Comparison of ENCODE assay signal across 8 cellular contexts in genomic region chr7:128863433-128863989, GRCh38. TPM values are rescaled to one million over a fixed set of nuclear protein-coding genes. Genes with fewer than 3 reads are reported as not detected.
A peak's percentile ranks its signal among the peaks of the same experiment; 100 is the strongest.
DNase-seq lines count a peak whose midpoint lies in the region; ATAC-seq, FAIRE-seq and TF ChIP-seq lines count a peak whose summit lies in the region.

No MANE protein-coding gene starts in this region.

- H3K4me1 ChIP-seq in heart right ventricle = peaks cover 16 to 66% (median 42%) of the 10 kb centered on the region in 9 donors
- H3K4me1 ChIP-seq in endothelial cell of umbilical vein (ENCODE audit: control insufficient read depth, extremely low read depth, insufficient read depth, low read length) = peaks cover 9% of the 10 kb centered on the region
- H3K4me1 ChIP-seq in thoracic aorta (ENCODE audit: control insufficient read depth in 1 of 2, low read depth in 2 of 2) = peaks cover 19 to 34% of the 10 kb centered on the region in 2 donors

- H3K27ac Mint-ChIP-seq in activated CD4-positive, alpha-beta T cell treated with anti-CD3 and anti-CD28 coated beads, Interleukin-2, amount 10 ng/mL, durations not matched to agents 7 days and 5 days = peak overlapping the region; percentile 94
- H3K27ac Mint-ChIP-seq in naive B cell = peak overlapping the region; percentile 98 to 100 (median 100)

- no peaks in the 10 kb centered on the region for H4K20me1 ChIP-seq in endothelial cell of umbilical vein (replicated peaks; ENCODE audit: control insufficient read depth, extremely low read depth, insufficient read depth, low read length)

- 0 to 1% methylated on average over 6 of the region's 6 CpGs for WGBS in heart right ventricle, 2 donors

- peaks cover 19% of the 10 kb centered on the region for H3K4me1 Mint-ChIP-seq in activated CD4-positive, alpha-beta T cell treated with anti-CD3 and anti-CD28 coated beads, Interleukin-2, amount 10 ng/mL, durations not matched to agents 7 days and 5 days
- peaks cover 34 to 45% (median 44%) of the 10 kb centered on the region in 3 donors for H3K4me1 Mint-ChIP-seq in naive B cell

- no peak for DNase-seq in heart right ventricle
- DNase-seq in Right ventricle myocardium superior = no peak
- peak; percentile 41 for DNase-seq in NCI-H2107 (lab: John Stamatoyannopoulos, UW)
- DNase-seq in activated CD4-positive, alpha-beta T cell treated with anti-CD3 and anti-CD28 coated beads, Interleukin-2, amount 10 ng/mL, durations not matched to agents 7 days and 5 days = peak; percentile 65
- DNase-seq in endothelial cell of umbilical vein (ENCODE audit: low read depth, low spot score) = peak; percentile 67
- DNase-seq in naive B cell = no peak
- no peak for DNase-seq in thoracic aorta (ENCODE audit: low spot score)

- no peaks in the 10 kb centered on the region for H3K9me3 Mint-ChIP-seq in activated CD4-positive, alpha-beta T cell treated with anti-CD3 and anti-CD28 coated beads, Interleukin-2, amount 10 ng/mL, durations not matched to agents 7 days and 5 days
- no peaks in the 10 kb centered on the region for H3K9me3 Mint-ChIP-seq in naive B cell

- H3K9ac ChIP-seq in endothelial cell of umbilical vein (replicated peaks; ENCODE audit: extremely low read depth, insufficient read depth, low read length) = peak overlapping the region; percentile 65

- H3K27ac ChIP-seq in heart right ventricle (peak overlapping the region in 9 of 10 donors; percentile 40 to 87 (median 75)), endothelial cell of umbilical vein (ENCODE audit: insufficient read depth, low read depth, low read length) (peak overlapping the region; percentile 57), thoracic aorta (peak overlapping the region in 1 of 2 donors; percentile 18)

- dilution Hi-C loops in endothelial cell of umbilical vein (cut with MboI; ENCODE audit: extremely low pct_ligation_motif_present, low sequenced_read_pairs) = no loop called here

- peak; percentile 76 for FAIRE-seq in endothelial cell of umbilical vein (lab: Jason Lieb, UNC)

- TF ChIP-seq CTCF in heart right ventricle (IDR thresholded peaks at IDR 0.05) = peak in 7 of 9 donors; percentile 17 to 50 (median 35)
- peak; percentile 65 to 67 for TF ChIP-seq CTCF in endothelial cell of umbilical vein (IDR thresholded peaks at IDR 0.05; ENCODE audit: extremely low read depth in 1 of 2, insufficient read depth in 1 of 2, low read depth in 1 of 2, low read length in 2 of 2)
- TF ChIP-seq CTCF in thoracic aorta (IDR thresholded peaks at IDR 0.05) = peak; percentile 49

- H3K27me3 Mint-ChIP-seq in activated CD4-positive, alpha-beta T cell treated with anti-CD3 and anti-CD28 coated beads, Interleukin-2, amount 10 ng/mL, durations not matched to agents 7 days and 5 days = no peaks in the 10 kb centered on the region
- peaks cover 0 to 5% (median 0%) of the 10 kb centered on the region in 3 donors for H3K27me3 Mint-ChIP-seq in naive B cell

- peaks cover 10% of the 10 kb centered on the region for H3K79me2 ChIP-seq in endothelial cell of umbilical vein (ENCODE audit: control insufficient read depth, insufficient read depth, low read length)

- peak in 3 of 8 donors; percentile 1 to 3 (median 2) for ATAC-seq in heart right ventricle
- no peak for ATAC-seq in Right ventricle myocardium superior (ENCODE audit: poor library complexity)
- ATAC-seq in HG02798 (IDR thresholded peaks at IDR 0.05; ENCODE audit: poor library complexity, unreplicated experiment) = peak; percentile 37
- peak; percentile 11 to 21 for ATAC-seq in naive B cell (ENCODE audit: low read depth in 2 of 2)
- no peak for ATAC-seq in thoracic aorta (ENCODE audit: insufficient number of reproducible peaks, low FRiP score, low read depth)

- H3K27me3 ChIP-seq in heart right ventricle (no peaks in the 10 kb centered on the region), endothelial cell of umbilical vein (ENCODE audit: control insufficient read depth in 2 of 2, insufficient read depth in 2 of 2, low read length in 2 of 2) (no peaks in the 10 kb centered on the region), thoracic aorta (replicated peaks; ENCODE audit: insufficient read depth) (no peaks in the 10 kb centered on the region)

- H3K4me3 Mint-ChIP-seq in activated CD4-positive, alpha-beta T cell treated with anti-CD3 and anti-CD28 coated beads, Interleukin-2, amount 10 ng/mL, durations not matched to agents 7 days and 5 days = peak overlapping the region; percentile 94
- peak overlapping the region; percentile 90 to 99 (median 96) for H3K4me3 Mint-ChIP-seq in naive B cell

- peak overlapping the region; percentile 76 for H2AFZ ChIP-seq in endothelial cell of umbilical vein (ENCODE audit: low read depth, low read length)

- H3K4me2 ChIP-seq in endothelial cell of umbilical vein (ENCODE audit: insufficient read depth, low read length) = peak overlapping the region; percentile 75

- H3K36me3 Mint-ChIP-seq in activated CD4-positive, alpha-beta T cell treated with anti-CD3 and anti-CD28 coated beads, Interleukin-2, amount 10 ng/mL, durations not matched to agents 7 days and 5 days (ENCODE audit: low read depth) = peaks cover 15% of the 10 kb centered on the region
- peaks cover 0 to 28% of the 10 kb centered on the region in 2 donors for H3K36me3 Mint-ChIP-seq in naive B cell

- H3K9me3 ChIP-seq in heart right ventricle (no peaks in the 10 kb centered on the region), endothelial cell of umbilical vein (replicated peaks; ENCODE audit: control insufficient read depth, insufficient read depth, low read length) (no peaks in the 10 kb centered on the region), thoracic aorta (no peaks in the 10 kb centered on the region)

- H3K36me3 ChIP-seq in heart right ventricle (peaks cover 0 to 35% (median 8%) of the 10 kb centered on the region in 9 donors), endothelial cell of umbilical vein (ENCODE audit: control insufficient read depth in 2 of 2, extremely low read depth in 1 of 2, insufficient read depth in 2 of 2, low read length in 2 of 2) (peaks cover 0 to 14% of the 10 kb centered on the region in 2 experiments), thoracic aorta (peaks cover 9% of the 10 kb centered on the region)

- H3K4me3 ChIP-seq in heart right ventricle = peak overlapping the region; percentile 56 to 83 (median 70)
- peak overlapping the region; percentile 48 to 67 (median 62) for H3K4me3 ChIP-seq in endothelial cell of umbilical vein (replicated peaks in 1 of 3; ENCODE audit: insufficient read depth in 1 of 3, low read depth in 1 of 3, low read length in 3 of 3)
- H3K4me3 ChIP-seq in thoracic aorta = peak overlapping the region; percentile 79

- intact Hi-C loops in heart right ventricle (cut with DNase I) (loop anchor here in 4 of 10 donors (2.0 to 10.0 kb wide), 4 partner anchors 33 to 129 kb away; partner anchors contain the start of genes CALU (in 4 of the 4), CCDC136 (in 1 of the 4) and FLNC (in 1 of the 4)), Right ventricle myocardium superior (cut with DNase I) (no loop called here), endothelial cell of umbilical vein (cut with micrococcal nuclease) (loop anchor here (1.0 kb wide), 2 partner anchors 17 to 72 kb away; partner anchors contain the start of gene CCDC136)

- no TSS peak for BruUV-seq in endothelial cell of umbilical vein (replicated peaks; lab: Mats Ljungman, UMichigan)

- no peaks in the 10 kb centered on the region for H3K9me1 ChIP-seq in endothelial cell of umbilical vein (replicated peaks; ENCODE audit: control insufficient read depth, extremely low read depth, insufficient read depth, low read length)

- CTCF ChIA-PET in activated CD4-positive, alpha-beta T cell treated with anti-CD3 and anti-CD28 coated beads, Interleukin-2, amount 10 ng/mL, durations not matched to agents 7 days and 5 days (lab: Charles Lee) = interaction anchor here (0.7 to 3.6 kb wide), 15 partner anchors 10 to 436 kb away, joined by 3 to 25 read pairs (median 4); partner anchors contain the start of gene CALU
- CTCF ChIA-PET in endothelial cell of umbilical vein (lab: Charles Lee) = interaction anchor here (0.9 to 3.5 kb wide), 11 partner anchors 10 to 228 kb away, joined by 3 to 42 read pairs (median 5); partner anchors contain the start of gene CALU

- POLR2A ChIA-PET in activated CD4-positive, alpha-beta T cell treated with anti-CD3 and anti-CD28 coated beads, Interleukin-2, amount 10 ng/mL, durations not matched to agents 7 days and 5 days (lab: Charles Lee) = no interaction called here
- POLR2A ChIA-PET in endothelial cell of umbilical vein (lab: Charles Lee) = interaction anchor here (0.6 kb wide), 1 partner anchor 12 kb away, joined by 4 read pairs; no protein-coding TSS in a partner anchor

- TF ChIP-seq POLR2A in endothelial cell of umbilical vein (IDR thresholded peaks at IDR 0.05; ENCODE audit: low read depth, low read length) = no peak

RNA-seq across cellular contexts. Expression of gene ATP6V1F, which starts 0.9 kb away (rescaled TPM):
- 100 to 1,000 TPM in 9 of 10 donors, 10 to 100 TPM in 1; 96.7 to 168 (median 124) TPM for total RNA-seq in heart right ventricle
- 100 to 1,000 TPM; 153 to 189 TPM for polyA plus RNA-seq in heart right ventricle
- 119 TPM for total RNA-seq in Right ventricle myocardium superior
- 100 to 1,000 TPM; 123 to 143 TPM for total RNA-seq in activated CD4-positive, alpha-beta T cell treated with anti-CD3 and anti-CD28 coated beads, Interleukin-2, amount 10 ng/mL, durations not matched to agents 7 days and 5 days
- total RNA-seq in endothelial cell of umbilical vein = 141 and 156 TPM in 2 replicates
- 360 and 501 TPM in 2 replicates for polyA plus RNA-seq in endothelial cell of umbilical vein
- 321 and 337 TPM in 2 replicates for polyA plus RNA-seq in endothelial cell of umbilical vein (2011; cell fraction: cytosol; rRNA removed)
- 73.5 and 88.9 TPM in 2 replicates for polyA plus RNA-seq in endothelial cell of umbilical vein (2011; cell fraction: nucleus; rRNA removed)
- polyA plus RNA-seq in endothelial cell of umbilical vein (2012) = 282 and 303 TPM in 2 replicates
- polyA minus RNA-seq in endothelial cell of umbilical vein = 61.5 and 62.5 TPM in 2 replicates
- polyA minus RNA-seq in endothelial cell of umbilical vein (2011; cell fraction: cytosol; rRNA and poly(A)+ RNA removed) = 34.7 TPM
- 9.6 and 17.0 TPM in 2 replicates for polyA minus RNA-seq in endothelial cell of umbilical vein (2011; cell fraction: nucleus; rRNA and poly(A)+ RNA removed)
- 100 to 1,000 TPM; 341 to 599 (median 381) TPM for polyA plus RNA-seq in naive B cell (ENCODE audit: low read depth in 6 of 6)
- total RNA-seq in thoracic aorta = 10 to 100 TPM; 73.6 to 96.0 TPM

RNA-seq across cellular contexts. Expression of gene FLNC, which starts 33.3 kb away (rescaled TPM):
- total RNA-seq in heart right ventricle (1,000 to 10,000 TPM in 6 of 10 donors, 100 to 1,000 TPM in 4; 364 to 2,445 (median 1,303) TPM), Right ventricle myocardium superior (601 TPM), endothelial cell of umbilical vein (81.8 and 81.9 TPM in 2 replicates), thoracic aorta (100 to 1,000 TPM; 157 to 273 TPM)
- polyA plus RNA-seq in heart right ventricle (1,000 to 10,000 TPM in 1 of 2 donors, 100 to 1,000 TPM in 1; 223 to 1,054 TPM), endothelial cell of umbilical vein (19.5 and 20.1 TPM in 2 replicates), naive B cell (ENCODE audit: low read depth in 6 of 6) (not detected)
- total RNA-seq in activated CD4-positive, alpha-beta T cell treated with anti-CD3 and anti-CD28 coated beads, Interleukin-2, amount 10 ng/mL, durations not matched to agents 7 days and 5 days = not detected
- polyA plus RNA-seq in endothelial cell of umbilical vein (2011; cell fraction: cytosol; rRNA removed) = 19.9 and 23.3 TPM in 2 replicates
- 46.6 and 51.6 TPM in 2 replicates for polyA plus RNA-seq in endothelial cell of umbilical vein (2011; cell fraction: nucleus; rRNA removed)
- polyA plus RNA-seq in endothelial cell of umbilical vein (2012) = 66.9 and 79.9 TPM in 2 replicates
- 59.3 and 75.4 TPM in 2 replicates for polyA minus RNA-seq in endothelial cell of umbilical vein
- polyA minus RNA-seq in endothelial cell of umbilical vein (2011; cell fraction: cytosol; rRNA and poly(A)+ RNA removed) = not detected
- 36.5 and 56.7 TPM in 2 replicates for polyA minus RNA-seq in endothelial cell of umbilical vein (2011; cell fraction: nucleus; rRNA and poly(A)+ RNA removed)

RNA-seq across cellular contexts. Expression of gene KCP, which starts 47.0 kb away (rescaled TPM):
- total RNA-seq in heart right ventricle (under 1 TPM; 0.09 to 0.42 (median 0.27) TPM), Right ventricle myocardium superior (0.11 TPM), endothelial cell of umbilical vein (not detected in 2 replicates), thoracic aorta (1 to 10 TPM in 1 of 2 donors, under 1 TPM in 1; 0.81 to 2.0 TPM)
- polyA plus RNA-seq in heart right ventricle (under 1 TPM; 0.23 to 0.44 TPM), endothelial cell of umbilical vein (0.03 TPM in 1 of 2 replicates, not detected in the other), naive B cell (ENCODE audit: low read depth in 6 of 6) (under 1 TPM in 4 of 6 donors, not detected in 2; 0.29 to 0.78 (median 0.37) TPM)
- under 1 TPM; 0.10 to 0.12 TPM for total RNA-seq in activated CD4-positive, alpha-beta T cell treated with anti-CD3 and anti-CD28 coated beads, Interleukin-2, amount 10 ng/mL, durations not matched to agents 7 days and 5 days
- polyA plus RNA-seq in endothelial cell of umbilical vein (2011; cell fraction: cytosol; rRNA removed) = not detected in 2 replicates
- polyA plus RNA-seq in endothelial cell of umbilical vein (2011; cell fraction: nucleus; rRNA removed) = 0.04 TPM in 1 of 2 replicates, not detected in the other
- polyA plus RNA-seq in endothelial cell of umbilical vein (2012) = not detected in 2 replicates
- not detected in 2 replicates for polyA minus RNA-seq in endothelial cell of umbilical vein
- polyA minus RNA-seq in endothelial cell of umbilical vein (2011; cell fraction: cytosol; rRNA and poly(A)+ RNA removed) = not detected
- polyA minus RNA-seq in endothelial cell of umbilical vein (2011; cell fraction: nucleus; rRNA and poly(A)+ RNA removed) = not detected in 2 replicates

Comparison
In these comparisons a context has a peak if more than half of its experiments do, and no peak if none do; other contexts are left out.
1. ATAC-seq: peak in HG02798 (single experiment) and naive B cell (2 of 2); none in Right ventricle myocardium superior (single experiment) and thoracic aorta (single experiment).
2. DNase-seq: peak in NCI-H2107 (single experiment), activated CD4-positive, alpha-beta T cell treated with anti-CD3 and anti-CD28 coated beads, Interleukin-2, amount 10 ng/mL, durations not matched to agents 7 days and 5 days (single experiment) and endothelial cell of umbilical vein (single experiment); none in heart right ventricle (0 of 2), Right ventricle myocardium superior (single experiment), naive B cell (single experiment) and thoracic aorta (single experiment).
3. RNA of gene FLNC, which starts 33.3 kb away (total RNA-seq): 364 to 2,445 TPM in heart right ventricle, 601 TPM in Right ventricle myocardium superior (single experiment), 157 to 273 TPM in thoracic aorta and 81.8 to 81.9 TPM in endothelial cell of umbilical vein; not detected in activated CD4-positive, alpha-beta T cell treated with anti-CD3 and anti-CD28 coated beads, Interleukin-2, amount 10 ng/mL, durations not matched to agents 7 days and 5 days; every median in the first group is over 10 times any median in the second.
4. Peak in every context shown above with its lines, with median percentiles within 50 percentile points of each other: H3K4me3 ChIP-seq and CTCF ChIP-seq.